Comparison of ENCODE assay signal across 9 cellular contexts in the genomic region with DNA sequence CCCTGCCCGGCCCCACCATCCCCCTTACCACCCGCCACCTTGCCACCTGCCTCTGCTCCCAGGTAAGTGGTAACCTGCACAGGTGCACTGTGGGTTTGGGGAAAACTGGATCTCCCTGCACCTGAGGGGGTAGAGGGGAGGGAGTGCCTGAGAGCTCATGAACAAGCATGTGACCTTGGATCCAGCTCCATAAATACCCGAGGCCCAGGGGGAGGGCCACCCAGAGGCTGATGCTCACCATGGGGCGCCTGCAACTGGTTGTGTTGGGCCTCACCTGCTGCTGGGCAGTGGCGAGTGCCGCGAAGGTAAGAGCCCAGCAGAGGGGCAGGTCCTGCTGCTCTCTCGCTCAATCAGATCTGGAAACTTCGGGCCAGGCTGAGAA. TPM values are rescaled to one million over a fixed set of nuclear protein-coding genes. Genes with fewer than 3 reads are reported as not detected.
A peak's percentile ranks its signal among the peaks of the same experiment; 100 is the strongest.
DNase-seq lines count a peak whose midpoint lies in the region; ATAC-seq, FAIRE-seq and TF ChIP-seq lines count a peak whose summit lies in the region.
"Not testable (repeated sequence)": the region's sequence is repeated elsewhere in the genome, so short reads cannot be mapped to it uniquely, and the experiment has no call there.
"Had no signal": no experiment of that assay in that cellular context is flagged by ENCODE, and none has a peak within 500 bp of the region (broad histone marks: within the 10 kb centered on the region; RNA-seq: fewer than 3 reads in every experiment).

A gene (plus strand): TSS at position 218 of the 382 bp plus-strand sequence. CDS start 22 bp downstream, at position 240.

- DNase-seq in GM12892 (ENCODE audit: insufficient read length); activated CD8-positive, alpha-beta T cell treated with anti-CD3 and anti-CD28 coated beads, Interleukin-2, amount 10 ng/mL, durations not matched to agents 7 days and 5 days; mammary epithelial cell; left ventricle myocardium superior; mesothelial cell of epicardium (ENCODE audit: low spot score in 2 of 2, unreplicated experiment in 2 of 2); stimulated activated naive CD8-positive, alpha-beta T cell treated with anti-CD3 and anti-CD28 coated beads, Interleukin-15, amount 100 ng/mL, for 72 hours: not testable (repeated sequence)
- DNase-seq in NCI-H1417 treated with DMSO at 0.1 percent for 48 hours (lab: John Stamatoyannopoulos, UW) (peak; percentile 75), NCI-H510A treated with DMSO at 0.1 percent for 48 hours (lab: John Stamatoyannopoulos, UW) (peak; percentile 94)

- dilution Hi-C loops in mammary epithelial cell (cut with HindIII; ENCODE audit: low sequenced_read_pairs) = not testable (repeated sequence)

- not testable (repeated sequence) for H3K4me3 Mint-ChIP-seq in activated CD8-positive, alpha-beta T cell treated with anti-CD3 and anti-CD28 coated beads, Interleukin-2, amount 10 ng/mL, durations not matched to agents 7 days and 5 days; mesothelial cell of epicardium
- H3K4me3 Mint-ChIP-seq in stimulated activated naive CD8-positive, alpha-beta T cell treated with anti-CD3 and anti-CD28 coated beads, Interleukin-15, amount 100 ng/mL, for 72 hours = peak within 1 kb of the TSS; percentile 12 to 63

- H3K79me2 ChIP-seq in mammary epithelial cell (ENCODE audit: insufficient read depth, low read length) = not testable (repeated sequence)

- not testable (repeated sequence) for H3K9ac ChIP-seq in mammary epithelial cell (ENCODE audit: insufficient read depth, low read length)

- CTCF ChIA-PET in activated CD8-positive, alpha-beta T cell treated with anti-CD3 and anti-CD28 coated beads, Interleukin-2, amount 10 ng/mL, durations not matched to agents 7 days and 5 days (lab: Charles Lee); mammary epithelial cell (lab: Charles Lee; ENCODE audit: low non-redundant PET): not testable (repeated sequence)

- H3K36me3 ChIP-seq in mammary epithelial cell (ENCODE audit: insufficient read depth, low read length) = not testable (repeated sequence)

- not testable (repeated sequence) for H3K27me3 Mint-ChIP-seq in activated CD8-positive, alpha-beta T cell treated with anti-CD3 and anti-CD28 coated beads, Interleukin-2, amount 10 ng/mL, durations not matched to agents 7 days and 5 days (ENCODE audit: low read depth); mesothelial cell of epicardium (ENCODE audit: low read depth); stimulated activated naive CD8-positive, alpha-beta T cell treated with anti-CD3 and anti-CD28 coated beads, Interleukin-15, amount 100 ng/mL, for 72 hours

- not testable (repeated sequence) for H3K9me3 ChIP-seq in mammary epithelial cell (replicated peaks; ENCODE audit: insufficient read depth, low read length)

- H3K9me3 Mint-ChIP-seq in activated CD8-positive, alpha-beta T cell treated with anti-CD3 and anti-CD28 coated beads, Interleukin-2, amount 10 ng/mL, durations not matched to agents 7 days and 5 days (ENCODE audit: insufficient read depth); mesothelial cell of epicardium; stimulated activated naive CD8-positive, alpha-beta T cell treated with anti-CD3 and anti-CD28 coated beads, Interleukin-15, amount 100 ng/mL, for 72 hours: not testable (repeated sequence)

- H2AFZ ChIP-seq in mammary epithelial cell (ENCODE audit: low read depth, low read length) = peak within 1 kb of the TSS; percentile 68

- not testable (repeated sequence) for H3K4me3 ChIP-seq in mammary epithelial cell (replicated peaks in 1 of 3; ENCODE audit: insufficient read depth in 1 of 3, low read depth in 2 of 3, low read length in 3 of 3)

- H3K27ac ChIP-seq in mammary epithelial cell (ENCODE audit: insufficient read depth, low read depth, low read length) = not testable (repeated sequence)

- H4K20me1 ChIP-seq in mammary epithelial cell (ENCODE audit: insufficient read depth, low read length) = not testable (repeated sequence)

- peak within 1 kb of the TSS; percentile 35 for H3K4me2 ChIP-seq in mammary epithelial cell (ENCODE audit: insufficient read depth, low read depth, low read length)

- peaks cover 57% of the 10 kb centered on the region for H3K4me1 Mint-ChIP-seq in activated CD8-positive, alpha-beta T cell treated with anti-CD3 and anti-CD28 coated beads, Interleukin-2, amount 10 ng/mL, durations not matched to agents 7 days and 5 days (ENCODE audit: low read depth)
- peaks cover 19% of the 10 kb centered on the region for H3K4me1 Mint-ChIP-seq in mesothelial cell of epicardium
- peaks cover 48% of the 10 kb centered on the region for H3K4me1 Mint-ChIP-seq in stimulated activated naive CD8-positive, alpha-beta T cell treated with anti-CD3 and anti-CD28 coated beads, Interleukin-15, amount 100 ng/mL, for 72 hours

- POLR2A ChIA-PET in activated CD8-positive, alpha-beta T cell treated with anti-CD3 and anti-CD28 coated beads, Interleukin-2, amount 10 ng/mL, durations not matched to agents 7 days and 5 days (lab: Charles Lee) = not testable (repeated sequence)

- not testable (repeated sequence) for TF ChIP-seq CTCF in mammary epithelial cell (conservative IDR thresholded peaks at IDR 0.05 in 1 of 2, IDR thresholded peaks at IDR 0.05 in 1 of 2; ENCODE audit: extremely low read depth in 1 of 2, insufficient read depth in 1 of 2, low read depth in 1 of 2, low read length in 2 of 2); mesothelial cell of epicardium (IDR thresholded peaks at IDR 0.05; ENCODE audit: unreplicated experiment)

- H3K27me3 ChIP-seq in mammary epithelial cell (ENCODE audit: insufficient read depth, low read length) = not testable (repeated sequence)

- TF ChIP-seq POLR2A in GM12892 (IDR thresholded peaks at IDR 0.05; ENCODE audit: low read depth, low read length) = not testable (repeated sequence)

- peaks cover 30% of the 10 kb centered on the region for H3K4me1 ChIP-seq in mammary epithelial cell (ENCODE audit: insufficient read depth, low read length)

- in situ Hi-C loops in mammary epithelial cell (cut with MboI; ENCODE audit: low sequenced_read_pairs in 2 of 2) = not testable (repeated sequence)

- not testable (repeated sequence) for BruUV-seq in mammary epithelial cell (replicated peaks; lab: Mats Ljungman, UMichigan)

- peaks cover 22% of the 10 kb centered on the region for H3K36me3 Mint-ChIP-seq in activated CD8-positive, alpha-beta T cell treated with anti-CD3 and anti-CD28 coated beads, Interleukin-2, amount 10 ng/mL, durations not matched to agents 7 days and 5 days (ENCODE audit: low read depth)
- not testable (repeated sequence) for H3K36me3 Mint-ChIP-seq in mesothelial cell of epicardium

- not testable (repeated sequence) for ATAC-seq in activated CD8-positive, alpha-beta T cell treated with anti-CD3 and anti-CD28 coated beads, Interleukin-2, amount 10 ng/mL, durations not matched to agents 7 days and 5 days; stimulated activated naive CD8-positive, alpha-beta T cell treated with anti-CD3 and anti-CD28 coated beads, Interleukin-15, amount 100 ng/mL, for 72 hours
- peak; percentile 53 for ATAC-seq in left ventricle myocardium superior

- H3K27ac Mint-ChIP-seq in activated CD8-positive, alpha-beta T cell treated with anti-CD3 and anti-CD28 coated beads, Interleukin-2, amount 10 ng/mL, durations not matched to agents 7 days and 5 days = peak within 1 kb of the TSS; percentile 79
- H3K27ac Mint-ChIP-seq in mesothelial cell of epicardium = peak within 1 kb of the TSS; percentile 89
- H3K27ac Mint-ChIP-seq in stimulated activated naive CD8-positive, alpha-beta T cell treated with anti-CD3 and anti-CD28 coated beads, Interleukin-15, amount 100 ng/mL, for 72 hours = peak within 1 kb of the TSS in 1 of 2 donors; percentile 12

- intact Hi-C loops in mammary epithelial cell (cut with micrococcal nuclease); left ventricle myocardium superior (cut with micrococcal nuclease): not testable (repeated sequence)

- FAIRE-seq in GM12892 (lab: Jason Lieb, UNC) = peak; percentile 81

- 40% methylated on average over 1 of the region's 9 CpGs for whole genome bisulfite sequencing in mammary epithelial cell (ENCODE audit: low coverage, missing lambda C conversion rate)

RNA-seq across cellular contexts. Expression of the gene that starts here (rescaled TPM):
- 0.17 TPM for polyA plus RNA-seq in GM12892 (2012; ENCODE audit: missing spikeins)
- 1 to 10 TPM; 2.4 to 2.8 TPM for total RNA-seq in activated CD8-positive, alpha-beta T cell treated with anti-CD3 and anti-CD28 coated beads, Interleukin-2, amount 10 ng/mL, durations not matched to agents 7 days and 5 days
- total RNA-seq in mammary epithelial cell = 1 to 10 TPM in 1 of 2 donors, under 1 TPM in 1; 0.50 to 2.6 TPM
- polyA plus RNA-seq in mammary epithelial cell = 1.2 TPM
- 1.3 TPM for polyA minus RNA-seq in mammary epithelial cell
- 7.2 TPM for total RNA-seq in left ventricle myocardium superior
- total RNA-seq in mesothelial cell of epicardium = 4.3 to 5.0 TPM (median 4.6 TPM) in 3 replicates
- polyA plus RNA-seq: CD14-positive monocyte had no signal
